ENCODE assay signal across 2 cellular contexts in genomic region chr3:39327746-39328349, GRCh38.
TF ChIP-seq lines count a peak whose summit lies in the region.

No MANE protein-coding gene starts in this region.

TF ChIP-seq in GM12878, 131 proteins besides CTCF, POLR2A, EP300 and RAD21 (continued from another document and continues in another):
- TF ChIP-seq ZNF274 (IDR thresholded peaks at IDR 0.05; ENCODE audit: insufficient read depth, insufficient read length) (no peak), ETV6 (conservative IDR thresholded peaks at IDR 0.05 in 1 of 2, IDR thresholded peaks at IDR 0.05 in 1 of 2; ENCODE audit: borderline replicate concordance in 1 of 2, low read depth in 1 of 2) (peak in 1 of 2 experiments; percentile 41; a peak in 1 of 4 replicates), NFIC (IDR thresholded peaks at IDR 0.05; ENCODE audit: low read depth, low read length) (peak; percentile 79), RELB (IDR thresholded peaks at IDR 0.05; ENCODE audit: low read depth) (peak; percentile 83; the same call in 1 of the 2 replicates), CREB1 (IDR thresholded peaks at IDR 0.05; ENCODE audit: low read depth) (0 out of 2 replicates have a peak, but pooled peaks have one; percentile 39), ATF2 (IDR thresholded peaks at IDR 0.05; ENCODE audit: low read length) (peak; percentile 78), ZSCAN29 (IDR thresholded peaks at IDR 0.05) (no peak), IKZF2 (IDR thresholded peaks at IDR 0.05) (peak; percentile 35 to 61; a peak in 2 of 4 replicates), BMI1 (IDR thresholded peaks at IDR 0.05; ENCODE audit: borderline replicate concordance) (no peak), MTA2 (IDR thresholded peaks at IDR 0.05; ENCODE audit: low read depth) (peak; percentile 38; the same call in 1 of the 2 replicates), BCL3 (IDR thresholded peaks at IDR 0.05; ENCODE audit: borderline replicate concordance, insufficient read depth, low read depth, low read length, poor library complexity, severe bottlenecking) (peak; percentile 82), SPI1 (IDR thresholded peaks at IDR 0.05; ENCODE audit: borderline replicate concordance, insufficient read depth, low read depth, low read length) (peak; percentile 32; the same call in 1 of the 2 replicates), MYC (IDR thresholded peaks at IDR 0.05; ENCODE audit: insufficient read depth, insufficient read length, insufficient replicate concordance, low read length, severe bottlenecking) (no peak), RUNX3 (IDR thresholded peaks at IDR 0.05; ENCODE audit: low read length) (peak; percentile 66)
- TF ChIP-seq, protein P1, sequence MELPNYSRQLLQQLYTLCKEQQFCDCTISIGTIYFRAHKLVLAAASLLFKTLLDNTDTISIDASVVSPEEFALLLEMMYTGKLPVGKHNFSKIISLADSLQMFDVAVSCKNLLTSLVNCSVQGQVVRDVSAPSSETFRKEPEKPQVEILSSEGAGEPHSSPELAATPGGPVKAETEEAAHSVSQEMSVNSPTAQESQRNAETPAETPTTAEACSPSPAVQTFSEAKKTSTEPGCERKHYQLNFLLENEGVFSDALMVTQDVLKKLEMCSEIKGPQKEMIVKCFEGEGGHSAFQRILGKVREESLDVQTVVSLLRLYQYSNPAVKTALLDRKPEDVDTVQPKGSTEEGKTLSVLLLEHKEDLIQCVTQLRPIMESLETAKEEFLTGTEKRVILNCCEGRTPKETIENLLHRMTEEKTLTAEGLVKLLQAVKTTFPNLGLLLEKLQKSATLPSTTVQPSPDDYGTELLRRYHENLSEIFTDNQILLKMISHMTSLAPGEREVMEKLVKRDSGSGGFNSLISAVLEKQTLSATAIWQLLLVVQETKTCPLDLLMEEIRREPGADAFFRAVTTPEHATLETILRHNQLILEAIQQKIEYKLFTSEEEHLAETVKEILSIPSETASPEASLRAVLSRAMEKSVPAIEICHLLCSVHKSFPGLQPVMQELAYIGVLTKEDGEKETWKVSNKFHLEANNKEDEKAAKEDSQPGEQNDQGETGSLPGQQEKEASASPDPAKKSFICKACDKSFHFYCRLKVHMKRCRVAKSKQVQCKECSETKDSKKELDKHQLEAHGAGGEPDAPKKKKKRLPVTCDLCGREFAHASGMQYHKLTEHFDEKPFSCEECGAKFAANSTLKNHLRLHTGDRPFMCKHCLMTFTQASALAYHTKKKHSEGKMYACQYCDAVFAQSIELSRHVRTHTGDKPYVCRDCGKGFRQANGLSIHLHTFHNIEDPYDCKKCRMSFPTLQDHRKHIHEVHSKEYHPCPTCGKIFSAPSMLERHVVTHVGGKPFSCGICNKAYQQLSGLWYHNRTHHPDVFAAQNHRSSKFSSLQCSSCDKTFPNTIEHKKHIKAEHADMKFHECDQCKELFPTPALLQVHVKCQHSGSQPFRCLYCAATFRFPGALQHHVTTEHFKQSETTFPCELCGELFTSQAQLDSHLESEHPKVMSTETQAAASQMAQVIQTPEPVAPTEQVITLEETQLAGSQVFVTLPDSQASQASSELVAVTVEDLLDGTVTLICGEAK (IDR thresholded peaks at IDR 0.05; ENCODE audit: borderline replicate concordance), result no peak
- TF ChIP-seq, protein P2, sequence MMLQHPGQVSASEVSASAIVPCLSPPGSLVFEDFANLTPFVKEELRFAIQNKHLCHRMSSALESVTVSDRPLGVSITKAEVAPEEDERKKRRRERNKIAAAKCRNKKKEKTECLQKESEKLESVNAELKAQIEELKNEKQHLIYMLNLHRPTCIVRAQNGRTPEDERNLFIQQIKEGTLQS (IDR thresholded peaks at IDR 0.05; ENCODE audit: borderline replicate concordance, extremely low read depth, low read depth, low read length), result no peak
- TF ChIP-seq, protein P3, sequence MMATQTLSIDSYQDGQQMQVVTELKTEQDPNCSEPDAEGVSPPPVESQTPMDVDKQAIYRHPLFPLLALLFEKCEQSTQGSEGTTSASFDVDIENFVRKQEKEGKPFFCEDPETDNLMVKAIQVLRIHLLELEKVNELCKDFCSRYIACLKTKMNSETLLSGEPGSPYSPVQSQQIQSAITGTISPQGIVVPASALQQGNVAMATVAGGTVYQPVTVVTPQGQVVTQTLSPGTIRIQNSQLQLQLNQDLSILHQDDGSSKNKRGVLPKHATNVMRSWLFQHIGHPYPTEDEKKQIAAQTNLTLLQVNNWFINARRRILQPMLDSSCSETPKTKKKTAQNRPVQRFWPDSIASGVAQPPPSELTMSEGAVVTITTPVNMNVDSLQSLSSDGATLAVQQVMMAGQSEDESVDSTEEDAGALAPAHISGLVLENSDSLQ (IDR thresholded peaks at IDR 0.05), result peak; percentile 36; the same call in 1 of the 2 replicates

TF ChIP-seq in WTC11, 78 proteins besides CTCF, POLR2A, EP300 and RAD21:
- TF ChIP-seq, protein P4, sequence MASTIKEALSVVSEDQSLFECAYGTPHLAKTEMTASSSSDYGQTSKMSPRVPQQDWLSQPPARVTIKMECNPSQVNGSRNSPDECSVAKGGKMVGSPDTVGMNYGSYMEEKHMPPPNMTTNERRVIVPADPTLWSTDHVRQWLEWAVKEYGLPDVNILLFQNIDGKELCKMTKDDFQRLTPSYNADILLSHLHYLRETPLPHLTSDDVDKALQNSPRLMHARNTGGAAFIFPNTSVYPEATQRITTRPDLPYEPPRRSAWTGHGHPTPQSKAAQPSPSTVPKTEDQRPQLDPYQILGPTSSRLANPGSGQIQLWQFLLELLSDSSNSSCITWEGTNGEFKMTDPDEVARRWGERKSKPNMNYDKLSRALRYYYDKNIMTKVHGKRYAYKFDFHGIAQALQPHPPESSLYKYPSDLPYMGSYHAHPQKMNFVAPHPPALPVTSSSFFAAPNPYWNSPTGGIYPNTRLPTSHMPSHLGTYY (CRISPR knock-in tag; IDR thresholded peaks at IDR 0.05), result no peak
- TF ChIP-seq, protein P5, sequence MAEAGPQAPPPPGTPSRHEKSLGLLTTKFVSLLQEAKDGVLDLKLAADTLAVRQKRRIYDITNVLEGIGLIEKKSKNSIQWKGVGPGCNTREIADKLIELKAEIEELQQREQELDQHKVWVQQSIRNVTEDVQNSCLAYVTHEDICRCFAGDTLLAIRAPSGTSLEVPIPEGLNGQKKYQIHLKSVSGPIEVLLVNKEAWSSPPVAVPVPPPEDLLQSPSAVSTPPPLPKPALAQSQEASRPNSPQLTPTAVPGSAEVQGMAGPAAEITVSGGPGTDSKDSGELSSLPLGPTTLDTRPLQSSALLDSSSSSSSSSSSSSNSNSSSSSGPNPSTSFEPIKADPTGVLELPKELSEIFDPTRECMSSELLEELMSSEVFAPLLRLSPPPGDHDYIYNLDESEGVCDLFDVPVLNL (CRISPR knock-in tag; IDR thresholded peaks at IDR 0.05; ENCODE audit: borderline replicate concordance, low read depth), result no peak
- TF ChIP-seq FOXJ3 (CRISPR knock-in tag; IDR thresholded peaks at IDR 0.05; ENCODE audit: borderline replicate concordance), result no peak
- TF ChIP-seq KAT7 (CRISPR knock-in tag; IDR thresholded peaks at IDR 0.05; ENCODE audit: borderline replicate concordance), result no peak
- TF ChIP-seq ZNF532 (CRISPR knock-in tag; IDR thresholded peaks at IDR 0.05; ENCODE audit: borderline replicate concordance), result no peak
- TF ChIP-seq ETV6 (CRISPR knock-in tag; IDR thresholded peaks at IDR 0.05), result no peak
- no peak for TF ChIP-seq ZBTB21 (CRISPR knock-in tag; IDR thresholded peaks at IDR 0.05; ENCODE audit: borderline replicate concordance)
